Comparison of ENCODE assay signal across 33 cellular contexts in genomic region chrX:131853440-131853839, GRCh38.
"Had no signal": no experiment of that assay in that cellular context is flagged by ENCODE, and none has a peak within 500 bp of the region (broad histone marks: within the 10 kb centered on the region; RNA-seq: fewer than 3 reads in every experiment).

No MANE protein-coding gene starts in this region.

- H3K36me3 ChIP-seq: adrenal gland, brain microvascular endothelial cell, breast epithelium had no signal

- H3K4me1 ChIP-seq: adrenal gland, body of pancreas, breast epithelium had no signal

- DNase-seq: activated B cell treated with CpG ODN at 0.5 μM for 24 hours; activated CD4-positive, alpha-beta memory T cell treated with anti-CD3 and anti-CD28 coated beads for 36 hours; activated CD4-positive, alpha-beta T cell treated with anti-CD3 and anti-CD28 coated beads for 4 hours; activated CD4-positive, alpha-beta T cell treated with anti-CD3 and anti-CD28 coated beads, Interleukin-2, amount 10 ng/mL, durations not matched to agents 24 days and 14 days; activated CD4-positive, alpha-beta T cell treated with anti-CD3 and anti-CD28 coated beads, Interleukin-2, amount 50 U/mL, for 1 hour; activated CD4-positive, alpha-beta T cell treated with anti-CD3 and anti-CD28 coated beads, Interleukin-2, amount 50 U/mL, for 4 hours; activated CD4-positive, CD25-positive, alpha-beta regulatory T cell treated with anti-CD3 and anti-CD28 coated beads, Interleukin-2, amount 50 U/mL, for 72 hours; activated CD8-positive, alpha-beta memory T cell treated with anti-CD3 and anti-CD28 coated beads, Interleukin-2, amount 50 U/mL, for 4 hours; activated CD8-positive, alpha-beta T cell treated with anti-CD3 and anti-CD28 coated beads for 36 hours; activated effector memory CD4-positive, alpha-beta T cell treated with anti-CD3 and anti-CD28 coated beads, Interleukin-2, amount 50 U/mL, for 16 hours; activated gamma-delta T cell treated with Interleukin-2 at 50 U/mL for 16 hours; activated naive CD4-positive, alpha-beta T cell; activated naive CD4-positive, alpha-beta T cell treated with anti-CD3 and anti-CD28 coated beads for 36 hours; activated naive CD4-positive, alpha-beta T cell treated with anti-CD3 and anti-CD28 coated beads, Interleukin-2, amount 50 U/mL, for 16 hours; activated naive CD8-positive, alpha-beta T cell treated with anti-CD3 and anti-CD28 coated beads for 36 hours; activated T-cell treated with anti-CD3 and anti-CD28 coated beads for 4 hours; activated T-cell treated with anti-CD3 and anti-CD28 coated beads, Interleukin-2, amount 50 U/mL, for 1 hour; activated T-cell treated with anti-CD3 and anti-CD28 coated beads, Interleukin-2, amount 50 U/mL, for 4 hours; activated T-cell treated with anti-CD3 and anti-CD28 coated beads, Interleukin-2, amount 50 U/mL, for 72 hours; adrenal gland; amniotic stem cell; aorta; body of pancreas; brain microvascular endothelial cell; cerebellar nuclear complex; T-helper 1 cell; T-helper 2 cell; T-helper 9 cell had no signal

- FAIRE-seq: TTC549 had no signal

- H3K27me3 ChIP-seq: body of pancreas, brain microvascular endothelial cell had no signal

- H3K27ac ChIP-seq: adrenal gland, body of pancreas, brain microvascular endothelial cell, breast epithelium, VCaP had no signal

- H3K9me3 ChIP-seq: adrenal gland, body of pancreas, breast epithelium had no signal

- ATAC-seq: activated CD8-positive, alpha-beta T cell treated with anti-CD3 and anti-CD28 coated beads for 36 hours; activated naive CD4-positive, alpha-beta T cell treated with anti-CD3 and anti-CD28 coated beads, Interleukin-2, amount 50 U/mL, for 72 hours; activated T-cell treated with anti-CD3 and anti-CD28 coated beads, Interleukin-2, amount 50 U/mL, for 4 hours; activated T-cell treated with anti-CD3 and anti-CD28 coated beads, Interleukin-2, amount 50 U/mL, for 72 hours; activated T-helper 17 cell treated with anti-CD3 and anti-CD28 coated beads, Interleukin-2, amount 50 U/mL, for 72 hours; body of pancreas had no signal

- H3K4me3 ChIP-seq: adrenal gland, body of pancreas, breast epithelium had no signal
